In the genomic region with DNA sequence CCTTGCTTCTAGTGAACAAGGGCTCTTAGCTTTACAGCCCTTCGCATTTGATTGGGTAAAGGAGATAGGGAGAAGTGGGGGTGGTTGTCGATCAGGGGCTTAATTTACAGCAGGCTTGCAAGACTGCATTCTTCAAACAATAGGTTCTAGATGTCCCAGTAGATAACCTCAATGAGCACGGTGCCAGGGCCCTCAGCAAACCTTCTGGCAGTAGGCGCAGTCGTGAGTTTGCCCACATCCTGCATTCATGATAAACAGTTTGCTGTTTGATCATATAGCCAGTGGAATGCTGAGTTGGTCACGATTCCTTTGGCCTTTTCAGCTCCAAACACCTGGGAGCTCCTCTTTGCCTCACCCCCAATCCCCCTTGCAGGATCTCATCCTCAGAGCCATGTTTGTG, we compare ENCODE assay signal across 20 cellular contexts. TPM values are rescaled to one million over a fixed set of nuclear protein-coding genes. Genes with fewer than 3 reads are reported as not detected.
DNase-seq lines count a peak whose midpoint lies in the region; ATAC-seq and TF ChIP-seq lines count a peak whose summit lies in the region.
"Had no signal": no experiment of that assay in that cellular context is flagged by ENCODE, and none has a peak within 500 bp of the region (broad histone marks: within the 10 kb centered on the region; RNA-seq: fewer than 3 reads in every experiment).

No MANE protein-coding gene starts in this region.

- peaks cover 17% of the 10 kb centered on the region for H3K9me3 Mint-ChIP-seq in activated T-cell treated with anti-CD3 and anti-CD28 coated beads, Interleukin-2, amount 50 U/mL, for 24 hours
- peaks cover 0 to 11% (median 8%) of the 10 kb centered on the region in 5 donors for H3K9me3 Mint-ChIP-seq in CD8-positive, alpha-beta memory T cell
- peaks cover 7% of the 10 kb centered on the region for H3K9me3 Mint-ChIP-seq in activated CD4-positive, alpha-beta memory T cell treated with anti-CD3 and anti-CD28 coated beads, Interleukin-2, amount 10 ng/mL, durations not matched to agents 7 days and 5 days
- H3K9me3 Mint-ChIP-seq: nephron had no signal

- intact Hi-C loops in psoas muscle (cut with DNase I): no loop called here

- no peak for ATAC-seq in GM18861 (IDR thresholded peaks at IDR 0.05; ENCODE audit: unreplicated experiment)
- ATAC-seq in psoas muscle: no peak
- ATAC-seq: A549 had no signal

- H3K27me3 Mint-ChIP-seq in activated T-cell treated with anti-CD3 and anti-CD28 coated beads, Interleukin-2, amount 50 U/mL, for 24 hours: no peaks in the 10 kb centered on the region
- H3K27me3 Mint-ChIP-seq in CD8-positive, alpha-beta memory T cell: no peaks in the 10 kb centered on the region
- no peaks in the 10 kb centered on the region for H3K27me3 Mint-ChIP-seq in activated CD4-positive, alpha-beta memory T cell treated with anti-CD3 and anti-CD28 coated beads, Interleukin-2, amount 10 ng/mL, durations not matched to agents 7 days and 5 days

- peaks cover 15% of the 10 kb centered on the region for H3K9me3 ChIP-seq in CD8-positive, alpha-beta memory T cell (ENCODE audit: low read length)
- H3K9me3 ChIP-seq in psoas muscle: no peaks in the 10 kb centered on the region
- H3K9me3 ChIP-seq: A549, esophagus squamous epithelium had no signal

- H3K27ac Mint-ChIP-seq in activated T-cell treated with anti-CD3 and anti-CD28 coated beads, Interleukin-2, amount 50 U/mL, for 24 hours: peak overlapping the region; percentile 72
- H3K27ac Mint-ChIP-seq in CD8-positive, alpha-beta memory T cell: peak overlapping the region in 7 of 8 donors; percentile 68 to 95 (median 85)
- peak overlapping the region; percentile 9 for H3K27ac Mint-ChIP-seq in activated CD4-positive, alpha-beta memory T cell treated with anti-CD3 and anti-CD28 coated beads, Interleukin-2, amount 10 ng/mL, durations not matched to agents 7 days and 5 days
- H3K27ac Mint-ChIP-seq: nephron had no signal

- H3K27me3 ChIP-seq in CD8-positive, alpha-beta memory T cell (ENCODE audit: insufficient read depth, low read length, poor library complexity, severe bottlenecking): no peaks in the 10 kb centered on the region
- no peaks in the 10 kb centered on the region for H3K27me3 ChIP-seq in psoas muscle (ENCODE audit: insufficient read depth in 3 of 3, low read length in 2 of 3)

- H3K36me3 ChIP-seq in CD8-positive, alpha-beta memory T cell (ENCODE audit: insufficient read depth, low read length): no peaks in the 10 kb centered on the region
- H3K36me3 ChIP-seq in psoas muscle (ENCODE audit: insufficient read depth in 1 of 2, low read depth in 1 of 2): no peaks in the 10 kb centered on the region
- H3K36me3 ChIP-seq: esophagus squamous epithelium had no signal

- H3K27ac ChIP-seq in CD8-positive, alpha-beta memory T cell (ENCODE audit: low read depth, low read length): no peak overlapping the region
- H3K27ac ChIP-seq in psoas muscle: no peak overlapping the region
- H3K27ac ChIP-seq: A549, esophagus squamous epithelium had no signal

- DNase-seq in activated T-cell treated with anti-CD3 and anti-CD28 coated beads, Interleukin-2, amount 50 U/mL, for 24 hours: peak; percentile 37
- no peak for DNase-seq in activated T-cell treated with anti-CD3 and anti-CD28 coated beads, Interleukin-2, amount 50 U/mL, for 1 hour
- DNase-seq in CD8-positive, alpha-beta memory T cell: peak in 1 of 5 donors; percentile 41
- no peak for DNase-seq in activated CD4-positive, alpha-beta memory T cell treated with anti-CD3 and anti-CD28 coated beads, Interleukin-2, amount 10 ng/mL, durations not matched to agents 7 days and 5 days
- DNase-seq in mesenteric fat pad (ENCODE audit: low spot score) (peak; percentile 33), T1000 (lab: John Stamatoyannopoulos, UW) (no peak), psoas muscle (no peak)
- DNase-seq: esophagus squamous epithelium; Karpas-422; NCI-H1417; stimulated activated CD4-positive, alpha-beta T cell treated with anti-CD3 and anti-CD28 coated beads, Interleukin-12 subunit alpha, Interleukin-12 subunit beta, amount 100 ng/mL, for 4 hours; stimulated activated naive CD4-positive, alpha-beta T cell treated with Interleukin-2 at 50 U/mL for 16 hours had no signal

- H3K4me1 ChIP-seq in CD8-positive, alpha-beta memory T cell (ENCODE audit: insufficient read depth, low read length): peaks cover 58% of the 10 kb centered on the region
- H3K4me1 ChIP-seq in psoas muscle: no peaks in the 10 kb centered on the region

- TF ChIP-seq CTCF in psoas muscle (IDR thresholded peaks at IDR 0.05): no peak

- peaks cover 15% of the 10 kb centered on the region for H3K4me1 Mint-ChIP-seq in activated T-cell treated with anti-CD3 and anti-CD28 coated beads, Interleukin-2, amount 50 U/mL, for 24 hours (ENCODE audit: low read depth)
- peaks cover 14 to 20% (median 19%) of the 10 kb centered on the region in 3 donors for H3K4me1 Mint-ChIP-seq in CD8-positive, alpha-beta memory T cell
- peaks cover 16% of the 10 kb centered on the region for H3K4me1 Mint-ChIP-seq in activated CD4-positive, alpha-beta memory T cell treated with anti-CD3 and anti-CD28 coated beads, Interleukin-2, amount 10 ng/mL, durations not matched to agents 7 days and 5 days

- CTCF ChIA-PET in CD8-positive, alpha-beta memory T cell (lab: Charles Lee): interaction anchor here (1.3 to 2.0 kb wide), 3 partner anchors 10 to 120 kb away, joined by 3 to 5 read pairs (median 3); no protein-coding TSS in a partner anchor
- CTCF ChIA-PET in activated CD4-positive, alpha-beta memory T cell treated with anti-CD3 and anti-CD28 coated beads, Interleukin-2, amount 10 ng/mL, durations not matched to agents 7 days and 5 days (lab: Charles Lee): no interaction called here

- no peak overlapping the region for H3K4me3 Mint-ChIP-seq in activated T-cell treated with anti-CD3 and anti-CD28 coated beads, Interleukin-2, amount 50 U/mL, for 24 hours
- peak overlapping the region in 1 of 7 donors; percentile 44 for H3K4me3 Mint-ChIP-seq in CD8-positive, alpha-beta memory T cell
- no peak overlapping the region for H3K4me3 Mint-ChIP-seq in activated CD4-positive, alpha-beta memory T cell treated with anti-CD3 and anti-CD28 coated beads, Interleukin-2, amount 10 ng/mL, durations not matched to agents 7 days and 5 days
- H3K4me3 Mint-ChIP-seq: nephron had no signal

- WGBS in psoas muscle, 3 donors: 86 to 87% (median 87%) methylated on average over 6 of the region's 6 CpGs

- POLR2A ChIA-PET in CD8-positive, alpha-beta memory T cell (lab: Charles Lee): no interaction called here
- POLR2A ChIA-PET in activated CD4-positive, alpha-beta memory T cell treated with anti-CD3 and anti-CD28 coated beads, Interleukin-2, amount 10 ng/mL, durations not matched to agents 7 days and 5 days (lab: Charles Lee): interaction anchor here (3.6 kb wide), 1 partner anchor 10 kb away, joined by 26 read pairs; no protein-coding TSS in a partner anchor

- H3K36me3 Mint-ChIP-seq in activated T-cell treated with anti-CD3 and anti-CD28 coated beads, Interleukin-2, amount 50 U/mL, for 24 hours (ENCODE audit: low read depth): peaks cover 6% of the 10 kb centered on the region
- H3K36me3 Mint-ChIP-seq in CD8-positive, alpha-beta memory T cell: peaks cover 0 to 6% (median 0%) of the 10 kb centered on the region in 3 donors
- H3K36me3 Mint-ChIP-seq in activated CD4-positive, alpha-beta memory T cell treated with anti-CD3 and anti-CD28 coated beads, Interleukin-2, amount 10 ng/mL, durations not matched to agents 7 days and 5 days (ENCODE audit: low read depth): peaks cover 26% of the 10 kb centered on the region

- H3K4me3 ChIP-seq in CD8-positive, alpha-beta memory T cell (ENCODE audit: low read length): no peak overlapping the region
- no peak overlapping the region for H3K4me3 ChIP-seq in psoas muscle
- H3K4me3 ChIP-seq: A549, esophagus squamous epithelium had no signal

RNA-seq across cellular contexts. Expression of gene SUN5, which starts 27.5 kb away (rescaled TPM):
- not detected for total RNA-seq in CD8-positive, alpha-beta memory T cell
- polyA plus RNA-seq in CD8-positive, alpha-beta memory T cell: not detected
- not detected for total RNA-seq in activated CD4-positive, alpha-beta memory T cell treated with anti-CD3 and anti-CD28 coated beads, Interleukin-2, amount 10 ng/mL, durations not matched to agents 7 days and 5 days
- not detected for total RNA-seq in mesenteric fat pad
- not detected for total RNA-seq in psoas muscle
- not detected for polyA plus RNA-seq in psoas muscle
- total RNA-seq: bronchial epithelial cell, Daoy, esophagus squamous epithelium, glomerular endothelial cell, H7, lower leg skin had no signal
- polyA plus RNA-seq: A549 had no signal

RNA-seq across cellular contexts. Expression of gene BPIFB2, which starts 30.8 kb away (rescaled TPM):
- total RNA-seq in CD8-positive, alpha-beta memory T cell: not detected
- polyA plus RNA-seq in CD8-positive, alpha-beta memory T cell: not detected
- total RNA-seq in activated CD4-positive, alpha-beta memory T cell treated with anti-CD3 and anti-CD28 coated beads, Interleukin-2, amount 10 ng/mL, durations not matched to agents 7 days and 5 days: not detected
- total RNA-seq in mesenteric fat pad (not detected), psoas muscle (not detected)
- polyA plus RNA-seq in psoas muscle: not detected
- total RNA-seq: bronchial epithelial cell, Daoy, glomerular endothelial cell, H7, lower leg skin had no signal
- polyA plus RNA-seq: A549 had no signal

RNA-seq across cellular contexts. Expression of gene BPIFB6, which starts 54.7 kb away (rescaled TPM):
- not detected for total RNA-seq in CD8-positive, alpha-beta memory T cell
- polyA plus RNA-seq in CD8-positive, alpha-beta memory T cell: not detected
- total RNA-seq in activated CD4-positive, alpha-beta memory T cell treated with anti-CD3 and anti-CD28 coated beads, Interleukin-2, amount 10 ng/mL, durations not matched to agents 7 days and 5 days: not detected
- total RNA-seq in mesenteric fat pad: not detected
- total RNA-seq in psoas muscle: not detected
- not detected for polyA plus RNA-seq in psoas muscle
- total RNA-seq: bronchial epithelial cell, Daoy, esophagus squamous epithelium, glomerular endothelial cell, H7, lower leg skin had no signal
- polyA plus RNA-seq: A549 had no signal

Comparison
In these comparisons a context has a peak if more than half of its experiments do, and no peak if none do; other contexts are left out.
1. DNase-seq: peak in activated T-cell treated with anti-CD3 and anti-CD28 coated beads, Interleukin-2, amount 50 U/mL, for 24 hours (single experiment) and mesenteric fat pad (single experiment); none in activated T-cell treated with anti-CD3 and anti-CD28 coated beads, Interleukin-2, amount 50 U/mL, for 1 hour (single experiment), activated CD4-positive, alpha-beta memory T cell treated with anti-CD3 and anti-CD28 coated beads, Interleukin-2, amount 10 ng/mL, durations not matched to agents 7 days and 5 days (single experiment), T1000 (single experiment) and psoas muscle (0 of 2).
2. H3K27ac Mint-ChIP-seq: peak in every context shown above with its lines; median percentile 85 in CD8-positive, alpha-beta memory T cell; 72 in activated T-cell treated with anti-CD3 and anti-CD28 coated beads, Interleukin-2, amount 50 U/mL, for 24 hours; 9 in activated CD4-positive, alpha-beta memory T cell treated with anti-CD3 and anti-CD28 coated beads, Interleukin-2, amount 10 ng/mL, durations not matched to agents 7 days and 5 days.